ENCODE assay signal across 8 cellular contexts in genomic region chr17:76492989-76493501, GRCh38. TPM values are rescaled to one million over a fixed set of nuclear protein-coding genes. Genes with fewer than 3 reads are reported as not detected.
DNase-seq lines count a peak whose midpoint lies in the region; ATAC-seq lines count a peak whose summit lies in the region.

No MANE protein-coding gene starts in this region.

- CTCF ChIA-PET in activated naive CD4-positive, alpha-beta T cell treated with anti-CD3 and anti-CD28 coated beads, Interleukin-2, amount 10 ng/mL, durations not matched to agents 7 days and 5 days (lab: Charles Lee), result interaction anchor here (0.9 to 2.8 kb wide), 6 partner anchors 9 to 85 kb away, joined by 3 to 17 read pairs (median 8); partner anchors contain the start of genes AANAT and UBE2O

- H3K36me3 Mint-ChIP-seq in activated naive CD4-positive, alpha-beta T cell treated with anti-CD3 and anti-CD28 coated beads, Interleukin-2, amount 10 ng/mL, durations not matched to agents 7 days and 5 days, result peaks cover 8% of the 10 kb centered on the region

- peak overlapping the region; percentile 90 for H3K27ac Mint-ChIP-seq in activated naive CD4-positive, alpha-beta T cell treated with anti-CD3 and anti-CD28 coated beads, Interleukin-2, amount 10 ng/mL, durations not matched to agents 7 days and 5 days

- DNase-seq in NCI-H226 (peak; percentile 67), globus pallidus (ENCODE audit: low spot score) (peak; percentile 69), pulmonary artery endothelial cell (ENCODE audit: low read depth, low spot score) (peak; percentile 33), NCI-H2107 (lab: John Stamatoyannopoulos, UW) (no peak), HuH-7.5 (ENCODE audit: low spot score) (no peak)
- DNase-seq in activated naive CD4-positive, alpha-beta T cell treated with anti-CD3 and anti-CD28 coated beads, Interleukin-2, amount 10 ng/mL, durations not matched to agents 7 days and 5 days, result peak; percentile 70

- peaks cover 82% of the 10 kb centered on the region for H3K4me1 Mint-ChIP-seq in activated naive CD4-positive, alpha-beta T cell treated with anti-CD3 and anti-CD28 coated beads, Interleukin-2, amount 10 ng/mL, durations not matched to agents 7 days and 5 days

- ATAC-seq in GM21786 (IDR thresholded peaks at IDR 0.05; ENCODE audit: unreplicated experiment), result peak; percentile 37

- peak overlapping the region; percentile 5; the same call in 1 of the 2 replicates for H3K4me3 ChIP-seq in GM08714 (ENCODE audit: low read length)

- H3K9me3 Mint-ChIP-seq in activated naive CD4-positive, alpha-beta T cell treated with anti-CD3 and anti-CD28 coated beads, Interleukin-2, amount 10 ng/mL, durations not matched to agents 7 days and 5 days, result no peaks in the 10 kb centered on the region

- no peaks in the 10 kb centered on the region for H3K27me3 Mint-ChIP-seq in activated naive CD4-positive, alpha-beta T cell treated with anti-CD3 and anti-CD28 coated beads, Interleukin-2, amount 10 ng/mL, durations not matched to agents 7 days and 5 days

- peak overlapping the region; percentile 66 for H3K4me3 Mint-ChIP-seq in activated naive CD4-positive, alpha-beta T cell treated with anti-CD3 and anti-CD28 coated beads, Interleukin-2, amount 10 ng/mL, durations not matched to agents 7 days and 5 days

RNA-seq across cellular contexts. Expression of gene RHBDF2, which starts 8.2 kb away (rescaled TPM):
- 14.0 and 20.6 TPM in 2 replicates for total RNA-seq in pulmonary artery endothelial cell

RNA-seq across cellular contexts. Expression of gene AANAT, which starts 25.6 kb away (rescaled TPM):
- not detected in 2 replicates for total RNA-seq in pulmonary artery endothelial cell

RNA-seq across cellular contexts. Expression of gene UBE2O, which starts 40.1 kb away (rescaled TPM):
- total RNA-seq in pulmonary artery endothelial cell, result 19.0 and 25.5 TPM in 2 replicates

RNA-seq across cellular contexts. Expression of gene CYGB, which starts 44.5 kb away (rescaled TPM):
- 0.40 and 1.4 TPM in 2 replicates for total RNA-seq in pulmonary artery endothelial cell

RNA-seq across cellular contexts. Expression of gene PRCD, which starts 46.8 kb away (rescaled TPM):
- 0.20 and 0.35 TPM in 2 replicates for total RNA-seq in pulmonary artery endothelial cell

Comparison
In these comparisons a context has a peak if more than half of its experiments do, and no peak if none do; other contexts are left out.
1. DNase-seq: peak in NCI-H226 (single experiment), activated naive CD4-positive, alpha-beta T cell treated with anti-CD3 and anti-CD28 coated beads, Interleukin-2, amount 10 ng/mL, durations not matched to agents 7 days and 5 days (single experiment), globus pallidus (single experiment) and pulmonary artery endothelial cell (single experiment); none in NCI-H2107 (single experiment) and HuH-7.5 (single experiment).